ENCODE assay signal across 1 cellular context in the genomic region with DNA sequence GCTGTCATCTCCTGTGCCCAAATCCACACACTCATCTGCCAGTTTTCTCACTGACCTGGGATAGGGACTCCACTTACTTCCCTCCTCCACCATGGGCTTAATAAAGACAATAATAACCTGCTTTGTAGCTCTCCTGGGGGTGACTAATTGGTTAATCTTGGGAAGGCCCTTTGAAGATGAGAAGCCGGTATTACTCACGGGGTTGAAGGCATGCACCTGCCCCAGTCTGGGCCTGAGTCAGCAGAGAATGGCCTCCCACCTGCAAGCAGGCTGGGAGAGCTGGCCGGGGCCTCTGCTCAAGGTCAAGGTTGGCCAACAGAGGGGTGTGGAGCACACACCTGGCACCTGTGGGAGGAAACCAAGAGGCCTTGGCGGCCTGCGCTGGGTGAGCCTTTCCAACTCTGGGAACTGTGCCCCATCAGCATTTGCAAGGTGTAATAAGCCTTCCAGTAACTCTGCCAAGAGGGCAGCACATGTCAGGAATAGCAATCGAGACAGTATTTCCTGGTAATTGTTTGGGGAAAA.
TF ChIP-seq lines count a peak whose summit lies in the region.

No MANE protein-coding gene starts in this region.

TF ChIP-seq in HepG2, 621 proteins besides CTCF, POLR2A, EP300 and RAD21 (continued from another document and continues in another):
- TF ChIP-seq, protein P1, sequence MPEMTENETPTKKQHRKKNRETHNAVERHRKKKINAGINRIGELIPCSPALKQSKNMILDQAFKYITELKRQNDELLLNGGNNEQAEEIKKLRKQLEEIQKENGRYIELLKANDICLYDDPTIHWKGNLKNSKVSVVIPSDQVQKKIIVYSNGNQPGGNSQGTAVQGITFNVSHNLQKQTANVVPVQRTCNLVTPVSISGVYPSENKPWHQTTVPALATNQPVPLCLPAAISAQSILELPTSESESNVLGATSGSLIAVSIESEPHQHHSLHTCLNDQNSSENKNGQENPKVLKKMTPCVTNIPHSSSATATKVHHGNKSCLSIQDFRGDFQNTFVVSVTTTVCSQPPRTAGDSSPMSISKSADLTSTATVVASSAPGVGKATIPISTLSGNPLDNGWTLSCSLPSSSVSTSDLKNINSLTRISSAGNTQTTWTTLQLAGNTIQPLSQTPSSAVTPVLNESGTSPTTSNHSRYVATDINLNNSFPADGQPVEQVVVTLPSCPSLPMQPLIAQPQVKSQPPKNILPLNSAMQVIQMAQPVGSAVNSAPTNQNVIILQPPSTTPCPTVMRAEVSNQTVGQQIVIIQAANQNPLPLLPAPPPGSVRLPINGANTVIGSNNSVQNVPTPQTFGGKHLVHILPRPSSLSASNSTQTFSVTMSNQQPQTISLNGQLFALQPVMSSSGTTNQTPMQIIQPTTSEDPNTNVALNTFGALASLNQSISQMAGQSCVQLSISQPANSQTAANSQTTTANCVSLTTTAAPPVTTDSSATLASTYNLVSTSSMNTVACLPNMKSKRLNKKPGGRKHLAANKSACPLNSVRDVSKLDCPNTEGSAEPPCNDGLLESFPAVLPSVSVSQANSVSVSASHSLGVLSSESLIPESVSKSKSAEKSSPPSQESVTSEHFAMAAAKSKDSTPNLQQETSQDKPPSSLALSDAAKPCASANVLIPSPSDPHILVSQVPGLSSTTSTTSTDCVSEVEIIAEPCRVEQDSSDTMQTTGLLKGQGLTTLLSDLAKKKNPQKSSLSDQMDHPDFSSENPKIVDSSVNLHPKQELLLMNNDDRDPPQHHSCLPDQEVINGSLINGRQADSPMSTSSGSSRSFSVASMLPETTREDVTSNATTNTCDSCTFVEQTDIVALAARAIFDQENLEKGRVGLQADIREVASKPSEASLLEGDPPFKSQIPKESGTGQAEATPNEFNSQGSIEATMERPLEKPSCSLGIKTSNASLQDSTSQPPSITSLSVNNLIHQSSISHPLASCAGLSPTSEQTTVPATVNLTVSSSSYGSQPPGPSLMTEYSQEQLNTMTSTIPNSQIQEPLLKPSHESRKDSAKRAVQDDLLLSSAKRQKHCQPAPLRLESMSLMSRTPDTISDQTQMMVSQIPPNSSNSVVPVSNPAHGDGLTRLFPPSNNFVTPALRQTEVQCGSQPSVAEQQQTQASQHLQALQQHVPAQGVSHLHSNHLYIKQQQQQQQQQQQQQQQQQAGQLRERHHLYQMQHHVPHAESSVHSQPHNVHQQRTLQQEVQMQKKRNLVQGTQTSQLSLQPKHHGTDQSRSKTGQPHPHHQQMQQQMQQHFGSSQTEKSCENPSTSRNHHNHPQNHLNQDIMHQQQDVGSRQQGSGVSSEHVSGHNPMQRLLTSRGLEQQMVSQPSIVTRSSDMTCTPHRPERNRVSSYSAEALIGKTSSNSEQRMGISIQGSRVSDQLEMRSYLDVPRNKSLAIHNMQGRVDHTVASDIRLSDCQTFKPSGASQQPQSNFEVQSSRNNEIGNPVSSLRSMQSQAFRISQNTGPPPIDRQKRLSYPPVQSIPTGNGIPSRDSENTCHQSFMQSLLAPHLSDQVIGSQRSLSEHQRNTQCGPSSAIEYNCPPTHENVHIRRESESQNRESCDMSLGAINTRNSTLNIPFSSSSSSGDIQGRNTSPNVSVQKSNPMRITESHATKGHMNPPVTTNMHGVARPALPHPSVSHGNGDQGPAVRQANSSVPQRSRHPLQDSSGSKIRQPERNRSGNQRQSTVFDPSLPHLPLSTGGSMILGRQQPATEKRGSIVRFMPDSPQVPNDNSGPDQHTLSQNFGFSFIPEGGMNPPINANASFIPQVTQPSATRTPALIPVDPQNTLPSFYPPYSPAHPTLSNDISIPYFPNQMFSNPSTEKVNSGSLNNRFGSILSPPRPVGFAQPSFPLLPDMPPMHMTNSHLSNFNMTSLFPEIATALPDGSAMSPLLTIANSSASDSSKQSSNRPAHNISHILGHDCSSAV (CRISPR knock-in tag; IDR thresholded peaks at IDR 0.05; ENCODE audit: borderline replicate concordance): no peak
- TF ChIP-seq SMC3 (IDR thresholded peaks at IDR 0.05; ENCODE audit: low read length) (no peak), CBX2 (IDR thresholded peaks at IDR 0.05; ENCODE audit: low read depth, low read length) (no peak), CBX2 (CRISPR knock-in tag; IDR thresholded peaks at IDR 0.05; ENCODE audit: low read depth) (no peak), KLF13 (CRISPR knock-in tag; IDR thresholded peaks at IDR 0.05) (no peak), ZNF83 (CRISPR knock-in tag; IDR thresholded peaks at IDR 0.05; ENCODE audit: borderline replicate concordance) (no peak), ZNF180 (CRISPR knock-in tag; IDR thresholded peaks at IDR 0.05; ENCODE audit: borderline replicate concordance, low read depth) (no peak), JDP2 (CRISPR knock-in tag; IDR thresholded peaks at IDR 0.05; ENCODE audit: borderline replicate concordance) (no peak), HNRNPLL (IDR thresholded peaks at IDR 0.05; ENCODE audit: low read depth, low read length, poor library complexity, severe bottlenecking) (no peak), SNAI1 (CRISPR knock-in tag; IDR thresholded peaks at IDR 0.05; ENCODE audit: borderline replicate concordance) (no peak), MTA1 (CRISPR knock-in tag; IDR thresholded peaks at IDR 0.05; ENCODE audit: borderline replicate concordance) (no peak), CBX5 (CRISPR knock-in tag; IDR thresholded peaks at IDR 0.05; ENCODE audit: borderline replicate concordance) (no peak), NFE2L2 (IDR thresholded peaks at IDR 0.05; ENCODE audit: low read length) (no peak), ZNF562 (CRISPR knock-in tag; IDR thresholded peaks at IDR 0.05; ENCODE audit: borderline replicate concordance) (no peak), ZSCAN31 (CRISPR knock-in tag; IDR thresholded peaks at IDR 0.05; ENCODE audit: low read depth) (no peak), CENPX (CRISPR knock-in tag; IDR thresholded peaks at IDR 0.05) (no peak), ZNF496 (CRISPR knock-in tag; IDR thresholded peaks at IDR 0.05; ENCODE audit: insufficient replicate concordance) (no peak), KDM1A (CRISPR knock-in tag; IDR thresholded peaks at IDR 0.05) (no peak), ZNF232 (CRISPR knock-in tag; IDR thresholded peaks at IDR 0.05; ENCODE audit: borderline replicate concordance) (no peak), ZKSCAN1 (IDR thresholded peaks at IDR 0.05; ENCODE audit: low read length) (no peak), JUN (CRISPR knock-in tag; IDR thresholded peaks at IDR 0.05) (no peak), ZNF230 (CRISPR knock-in tag; IDR thresholded peaks at IDR 0.05) (no peak), HNF4A (CRISPR knock-in tag; IDR thresholded peaks at IDR 0.05) (no peak), SIN3B (IDR thresholded peaks at IDR 0.05; ENCODE audit: low read length) (no peak), KLF11 (CRISPR knock-in tag; IDR thresholded peaks at IDR 0.05) (no peak), HOXA9 (CRISPR knock-in tag; IDR thresholded peaks at IDR 0.05; ENCODE audit: borderline replicate concordance) (no peak), ZNF720 (CRISPR knock-in tag; IDR thresholded peaks at IDR 0.05) (no peak)
- TF ChIP-seq, protein P2, sequence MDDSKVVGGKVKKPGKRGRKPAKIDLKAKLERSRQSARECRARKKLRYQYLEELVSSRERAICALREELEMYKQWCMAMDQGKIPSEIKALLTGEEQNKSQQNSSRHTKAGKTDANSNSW (CRISPR knock-in tag; IDR thresholded peaks at IDR 0.05; ENCODE audit: borderline replicate concordance): no peak
- TF ChIP-seq, protein P3, sequence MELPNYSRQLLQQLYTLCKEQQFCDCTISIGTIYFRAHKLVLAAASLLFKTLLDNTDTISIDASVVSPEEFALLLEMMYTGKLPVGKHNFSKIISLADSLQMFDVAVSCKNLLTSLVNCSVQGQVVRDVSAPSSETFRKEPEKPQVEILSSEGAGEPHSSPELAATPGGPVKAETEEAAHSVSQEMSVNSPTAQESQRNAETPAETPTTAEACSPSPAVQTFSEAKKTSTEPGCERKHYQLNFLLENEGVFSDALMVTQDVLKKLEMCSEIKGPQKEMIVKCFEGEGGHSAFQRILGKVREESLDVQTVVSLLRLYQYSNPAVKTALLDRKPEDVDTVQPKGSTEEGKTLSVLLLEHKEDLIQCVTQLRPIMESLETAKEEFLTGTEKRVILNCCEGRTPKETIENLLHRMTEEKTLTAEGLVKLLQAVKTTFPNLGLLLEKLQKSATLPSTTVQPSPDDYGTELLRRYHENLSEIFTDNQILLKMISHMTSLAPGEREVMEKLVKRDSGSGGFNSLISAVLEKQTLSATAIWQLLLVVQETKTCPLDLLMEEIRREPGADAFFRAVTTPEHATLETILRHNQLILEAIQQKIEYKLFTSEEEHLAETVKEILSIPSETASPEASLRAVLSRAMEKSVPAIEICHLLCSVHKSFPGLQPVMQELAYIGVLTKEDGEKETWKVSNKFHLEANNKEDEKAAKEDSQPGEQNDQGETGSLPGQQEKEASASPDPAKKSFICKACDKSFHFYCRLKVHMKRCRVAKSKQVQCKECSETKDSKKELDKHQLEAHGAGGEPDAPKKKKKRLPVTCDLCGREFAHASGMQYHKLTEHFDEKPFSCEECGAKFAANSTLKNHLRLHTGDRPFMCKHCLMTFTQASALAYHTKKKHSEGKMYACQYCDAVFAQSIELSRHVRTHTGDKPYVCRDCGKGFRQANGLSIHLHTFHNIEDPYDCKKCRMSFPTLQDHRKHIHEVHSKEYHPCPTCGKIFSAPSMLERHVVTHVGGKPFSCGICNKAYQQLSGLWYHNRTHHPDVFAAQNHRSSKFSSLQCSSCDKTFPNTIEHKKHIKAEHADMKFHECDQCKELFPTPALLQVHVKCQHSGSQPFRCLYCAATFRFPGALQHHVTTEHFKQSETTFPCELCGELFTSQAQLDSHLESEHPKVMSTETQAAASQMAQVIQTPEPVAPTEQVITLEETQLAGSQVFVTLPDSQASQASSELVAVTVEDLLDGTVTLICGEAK (IDR thresholded peaks at IDR 0.05): no peak
- TF ChIP-seq, protein P3 (CRISPR knock-in tag; IDR thresholded peaks at IDR 0.05): no peak
- TF ChIP-seq, protein P4, sequence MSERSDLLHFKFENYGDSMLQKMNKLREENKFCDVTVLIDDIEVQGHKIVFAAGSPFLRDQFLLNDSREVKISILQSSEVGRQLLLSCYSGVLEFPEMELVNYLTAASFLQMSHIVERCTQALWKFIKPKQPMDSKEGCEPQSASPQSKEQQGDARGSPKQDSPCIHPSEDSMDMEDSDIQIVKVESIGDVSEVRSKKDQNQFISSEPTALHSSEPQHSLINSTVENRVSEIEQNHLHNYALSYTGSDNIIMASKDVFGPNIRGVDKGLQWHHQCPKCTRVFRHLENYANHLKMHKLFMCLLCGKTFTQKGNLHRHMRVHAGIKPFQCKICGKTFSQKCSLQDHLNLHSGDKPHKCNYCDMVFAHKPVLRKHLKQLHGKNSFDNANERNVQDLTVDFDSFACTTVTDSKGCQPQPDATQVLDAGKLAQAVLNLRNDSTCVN (CRISPR knock-in tag; IDR thresholded peaks at IDR 0.05; ENCODE audit: borderline replicate concordance): no peak
- TF ChIP-seq, protein P5, sequence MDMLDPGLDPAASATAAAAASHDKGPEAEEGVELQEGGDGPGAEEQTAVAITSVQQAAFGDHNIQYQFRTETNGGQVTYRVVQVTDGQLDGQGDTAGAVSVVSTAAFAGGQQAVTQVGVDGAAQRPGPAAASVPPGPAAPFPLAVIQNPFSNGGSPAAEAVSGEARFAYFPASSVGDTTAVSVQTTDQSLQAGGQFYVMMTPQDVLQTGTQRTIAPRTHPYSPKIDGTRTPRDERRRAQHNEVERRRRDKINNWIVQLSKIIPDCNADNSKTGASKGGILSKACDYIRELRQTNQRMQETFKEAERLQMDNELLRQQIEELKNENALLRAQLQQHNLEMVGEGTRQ (IDR thresholded peaks at IDR 0.05; ENCODE audit: low read depth, low read length): no peak
- TF ChIP-seq, protein P5 (CRISPR knock-in tag; IDR thresholded peaks at IDR 0.05; ENCODE audit: borderline replicate concordance): no peak
- TF ChIP-seq, protein P6, sequence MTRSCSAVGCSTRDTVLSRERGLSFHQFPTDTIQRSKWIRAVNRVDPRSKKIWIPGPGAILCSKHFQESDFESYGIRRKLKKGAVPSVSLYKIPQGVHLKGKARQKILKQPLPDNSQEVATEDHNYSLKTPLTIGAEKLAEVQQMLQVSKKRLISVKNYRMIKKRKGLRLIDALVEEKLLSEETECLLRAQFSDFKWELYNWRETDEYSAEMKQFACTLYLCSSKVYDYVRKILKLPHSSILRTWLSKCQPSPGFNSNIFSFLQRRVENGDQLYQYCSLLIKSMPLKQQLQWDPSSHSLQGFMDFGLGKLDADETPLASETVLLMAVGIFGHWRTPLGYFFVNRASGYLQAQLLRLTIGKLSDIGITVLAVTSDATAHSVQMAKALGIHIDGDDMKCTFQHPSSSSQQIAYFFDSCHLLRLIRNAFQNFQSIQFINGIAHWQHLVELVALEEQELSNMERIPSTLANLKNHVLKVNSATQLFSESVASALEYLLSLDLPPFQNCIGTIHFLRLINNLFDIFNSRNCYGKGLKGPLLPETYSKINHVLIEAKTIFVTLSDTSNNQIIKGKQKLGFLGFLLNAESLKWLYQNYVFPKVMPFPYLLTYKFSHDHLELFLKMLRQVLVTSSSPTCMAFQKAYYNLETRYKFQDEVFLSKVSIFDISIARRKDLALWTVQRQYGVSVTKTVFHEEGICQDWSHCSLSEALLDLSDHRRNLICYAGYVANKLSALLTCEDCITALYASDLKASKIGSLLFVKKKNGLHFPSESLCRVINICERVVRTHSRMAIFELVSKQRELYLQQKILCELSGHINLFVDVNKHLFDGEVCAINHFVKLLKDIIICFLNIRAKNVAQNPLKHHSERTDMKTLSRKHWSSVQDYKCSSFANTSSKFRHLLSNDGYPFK (CRISPR knock-in tag; IDR thresholded peaks at IDR 0.05; ENCODE audit: borderline replicate concordance): no peak
